Comparison of ENCODE assay signal across 30 cellular contexts in genomic region chr11:127531167-127531566, GRCh38.
"Had no signal": no experiment of that assay in that cellular context is flagged by ENCODE, and none has a peak within 500 bp of the region (broad histone marks: within the 10 kb centered on the region; RNA-seq: fewer than 3 reads in every experiment).

No MANE protein-coding gene starts in this region.

- H3K27ac ChIP-seq: ascending aorta, breast epithelium, cardiac muscle cell, coronary artery, dorsolateral prefrontal cortex, esophagus muscularis mucosa, foreskin keratinocyte, gastrocnemius medialis, heart left ventricle had no signal

- DNase-seq: activated CD4-positive, alpha-beta memory T cell treated with anti-CD3 and anti-CD28 coated beads, Interleukin-2, amount 10 ng/mL, durations not matched to agents 7 days and 5 days; activated CD4-positive, alpha-beta T cell treated with anti-CD3 and anti-CD28 coated beads for 36 hours; activated CD4-positive, alpha-beta T cell treated with anti-CD3 and anti-CD28 coated beads, Interleukin-2, amount 10 ng/mL, durations not matched to agents 7 days and 5 days; activated CD4-positive, alpha-beta T cell treated with anti-CD3 and anti-CD28 coated beads, Interleukin-2, amount 50 U/mL, for 4 hours; activated CD4-positive, CD25-positive, alpha-beta regulatory T cell; activated CD4-positive, CD25-positive, alpha-beta regulatory T cell treated with anti-CD3 and anti-CD28 coated beads, Interleukin-2, amount 50 U/mL, for 72 hours; activated CD8-positive, alpha-beta memory T cell treated with anti-CD3 and anti-CD28 coated beads, Interleukin-2, amount 50 U/mL, for 48 hours; activated gamma-delta T cell; activated naive CD4-positive, alpha-beta T cell; activated naive CD4-positive, alpha-beta T cell treated with anti-CD3 and anti-CD28 coated beads, Interleukin-2, amount 10 ng/mL, durations not matched to agents 7 days and 5 days; activated naive CD8-positive, alpha-beta T cell treated with anti-CD3 and anti-CD28 coated beads, Interleukin-2, amount 10 ng/mL, durations not matched to agents 7 days and 5 days; activated T-cell treated with anti-CD3 and anti-CD28 coated beads for 4 hours; activated T-cell treated with anti-CD3 and anti-CD28 coated beads, Interleukin-2, amount 50 U/mL, for 24 hours; activated T-cell treated with anti-CD3 and anti-CD28 coated beads, Interleukin-2, amount 50 U/mL, for 72 hours; central memory CD4-positive, alpha-beta T cell; cerebellar nuclear complex; dorsolateral prefrontal cortex; effector memory CD4-positive, alpha-beta T cell; erythroblast; foreskin keratinocyte; gastrocnemius medialis; glutamatergic neuron; heart left ventricle; T-helper 2 cell had no signal

- H3K27me3 ChIP-seq: ascending aorta, breast epithelium, cardiac muscle cell, esophagus muscularis mucosa, foreskin keratinocyte, gastrocnemius medialis, heart left ventricle had no signal

- ATAC-seq: activated CD4-positive, alpha-beta T cell treated with anti-CD3 and anti-CD28 coated beads for 36 hours; activated naive CD4-positive, alpha-beta T cell treated with anti-CD3 and anti-CD28 coated beads, Interleukin-2, amount 50 U/mL, for 72 hours; activated T-cell treated with anti-CD3 and anti-CD28 coated beads, Interleukin-2, amount 50 U/mL, for 72 hours; foreskin keratinocyte; gastrocnemius medialis; heart left ventricle had no signal

- H3K4me3 ChIP-seq: ascending aorta, breast epithelium, cardiac muscle cell, coronary artery, dorsolateral prefrontal cortex, esophagus muscularis mucosa, gastrocnemius medialis, heart left ventricle had no signal

- H3K36me3 ChIP-seq: ascending aorta, breast epithelium, cardiac muscle cell, esophagus muscularis mucosa, gastrocnemius medialis, heart left ventricle had no signal

- H3K4me1 ChIP-seq: ascending aorta, breast epithelium, esophagus muscularis mucosa, foreskin keratinocyte, gastrocnemius medialis, heart left ventricle had no signal

- H3K9me3 ChIP-seq: ascending aorta, breast epithelium, esophagus muscularis mucosa, gastrocnemius medialis, heart left ventricle had no signal
